ENCODE assay signal across 1 cellular context in genomic region chr17:27396941-27397340, GRCh38.
TF ChIP-seq lines count a peak whose summit lies in the region.

No MANE protein-coding gene starts in this region.

TF ChIP-seq in IMR-90, 13 proteins besides CTCF, POLR2A, EP300 and RAD21 (continued from another document):
- TF ChIP-seq USF2 (IDR thresholded peaks at IDR 0.05; ENCODE audit: low read depth, low read length) (peak; percentile 67), CEBPB (IDR thresholded peaks at IDR 0.05; ENCODE audit: low read depth, low read length) (no peak), MXI1 (IDR thresholded peaks at IDR 0.05; ENCODE audit: borderline replicate concordance, low read depth, low read length) (no peak), RCOR1 (IDR thresholded peaks at IDR 0.05; ENCODE audit: insufficient replicate concordance, low read length) (no peak), FOS (IDR thresholded peaks at IDR 0.05; ENCODE audit: low read depth, low read length) (no peak), NFE2L2 (IDR thresholded peaks at IDR 0.05; ENCODE audit: low read depth, low read length) (no peak), CHD1 (IDR thresholded peaks at IDR 0.05; ENCODE audit: low read depth, low read length) (no peak)
